Comparison of ENCODE assay signal across 9 cellular contexts in the genomic region with DNA sequence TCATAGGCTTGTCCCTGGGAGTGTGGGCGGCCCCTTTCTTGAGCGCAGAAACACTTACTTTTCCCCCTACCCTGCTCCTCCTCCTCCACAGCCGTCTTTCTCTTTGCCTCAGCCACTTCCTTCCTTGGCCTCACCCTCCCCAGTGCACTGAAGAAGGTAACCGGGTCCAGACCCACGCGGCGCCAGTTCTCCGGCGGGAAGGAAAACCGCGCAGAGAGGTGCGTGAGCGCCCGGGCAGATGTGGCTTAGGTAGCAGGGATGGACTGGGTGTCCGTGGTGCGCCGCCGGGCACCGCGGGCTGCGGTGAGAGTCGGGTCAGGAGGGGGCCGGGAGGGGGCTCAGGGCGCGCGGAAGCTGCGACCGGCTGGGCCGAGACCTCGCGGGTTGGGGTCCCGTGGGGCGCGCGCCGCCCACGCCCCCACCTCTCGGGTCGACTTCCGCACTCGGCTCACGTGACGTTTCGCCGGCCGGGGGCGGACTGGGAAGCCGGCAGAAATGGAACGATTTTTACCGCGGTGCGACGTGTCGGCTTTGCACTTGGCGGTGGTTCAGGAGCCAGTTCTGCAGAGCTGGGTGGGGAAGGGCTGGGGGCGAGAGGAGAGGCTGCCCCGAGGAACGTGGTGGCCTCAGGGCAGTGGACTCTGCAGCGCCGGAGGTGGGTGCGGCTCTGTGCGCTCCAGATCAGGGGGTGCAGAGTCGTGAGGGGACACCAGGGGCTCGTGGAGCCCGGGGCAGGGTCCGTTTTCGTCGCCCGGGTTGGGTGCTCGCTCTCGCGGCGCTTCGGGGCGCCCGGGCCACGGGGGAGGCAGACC. TPM values are rescaled to one million over a fixed set of nuclear protein-coding genes. Genes with fewer than 3 reads are reported as not detected.
DNase-seq lines count a peak whose midpoint lies in the region; ATAC-seq, FAIRE-seq and TF ChIP-seq lines count a peak whose summit lies in the region.
"Had no signal": no experiment of that assay in that cellular context is flagged by ENCODE, and none has a peak within 500 bp of the region (broad histone marks: within the 10 kb centered on the region; RNA-seq: fewer than 3 reads in every experiment).

A gene with protein sequence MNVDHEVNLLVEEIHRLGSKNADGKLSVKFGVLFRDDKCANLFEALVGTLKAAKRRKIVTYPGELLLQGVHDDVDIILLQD (plus strand): TSS at position 88 of the 812 bp plus-strand sequence. CDS start 5,416 bp downstream, outside the sequence.

- H3K4me1 Mint-ChIP-seq in immature natural killer cell, result peaks cover 23 to 35% of the 10 kb centered on the region in 2 donors

- TF ChIP-seq CTCF in WI38 (IDR thresholded peaks at IDR 0.05; ENCODE audit: low read depth, low read length) (no peak), bronchial epithelial cell (IDR thresholded peaks at IDR 0.05; ENCODE audit: insufficient read depth, low read length, severe bottlenecking) (no peak)

- no peak for FAIRE-seq in bronchial epithelial cell (lab: Jason Lieb, UNC)
- FAIRE-seq: A204.1 had no signal

- H3K27ac Mint-ChIP-seq in immature natural killer cell, result peak within 1 kb of the TSS; percentile 81 to 94 (median 86)

- H3K4me3 ChIP-seq in WI38 (ENCODE audit: low read depth, low read length) (peak within 1 kb of the TSS; percentile 90), bronchial epithelial cell (ENCODE audit: low read depth, low read length) (peak within 1 kb of the TSS; percentile 95)

- H3K4me3 Mint-ChIP-seq in immature natural killer cell, result peak within 1 kb of the TSS in 4 of 5 donors; percentile 92 to 98 (median 95)

- DNase-seq in DMS 273 (lab: John Stamatoyannopoulos, UW; ENCODE audit: unreplicated experiment) (peak; percentile 79), DMS 273 treated with DMSO at 0.1 percent for 48 hours (lab: John Stamatoyannopoulos, UW) (no peak), NCI-H1930 (lab: John Stamatoyannopoulos, UW) (peak; percentile 28 to 45), bronchial epithelial cell (ENCODE audit: low read depth) (no peak), immature natural killer cell (peak; percentile 62 to 65 (median 63))
- peak; percentile 76 for DNase-seq in stimulated activated CD4-positive, alpha-beta T cell treated with anti-CD3 and anti-CD28 coated beads, Interleukin-12 subunit alpha, Interleukin-12 subunit beta, amount 100 ng/mL, for 4 hours

- peak; percentile 47 for ATAC-seq in HG02938 (IDR thresholded peaks at IDR 0.05; ENCODE audit: unreplicated experiment)

- H3K27me3 ChIP-seq in bronchial epithelial cell (ENCODE audit: control insufficient read depth, insufficient read depth, low read length), result no peaks in the 10 kb centered on the region

- no peaks in the 10 kb centered on the region for H3K36me3 Mint-ChIP-seq in immature natural killer cell

- H3K27me3 Mint-ChIP-seq in immature natural killer cell (ENCODE audit: low read depth in 3 of 3), result peaks cover 0 to 6% (median 2%) of the 10 kb centered on the region in 3 donors

- H3K36me3 ChIP-seq in bronchial epithelial cell (ENCODE audit: control insufficient read depth, insufficient read depth, low read length), result no peaks in the 10 kb centered on the region

- no peaks in the 10 kb centered on the region for H3K9me3 Mint-ChIP-seq in immature natural killer cell

RNA-seq across cellular contexts. Expression of the gene that starts here (rescaled TPM):
- total RNA-seq in bronchial epithelial cell, result 39.2 and 43.4 TPM in 2 replicates
- polyA plus RNA-seq in immature natural killer cell, result 100 to 1,000 TPM; 113 to 167 (median 153) TPM

Comparison
In these comparisons a context has a peak if more than half of its experiments do, and no peak if none do; other contexts are left out.
1. DNase-seq: peak in DMS 273 (single experiment), NCI-H1930 (2 of 2), immature natural killer cell (3 of 3) and stimulated activated CD4-positive, alpha-beta T cell treated with anti-CD3 and anti-CD28 coated beads, Interleukin-12 subunit alpha, Interleukin-12 subunit beta, amount 100 ng/mL, for 4 hours (single experiment); none in DMS 273 treated with DMSO at 0.1 percent for 48 hours (single experiment) and bronchial epithelial cell (single experiment).